8 cellular contexts compared by ENCODE assay signal in the genomic region with DNA sequence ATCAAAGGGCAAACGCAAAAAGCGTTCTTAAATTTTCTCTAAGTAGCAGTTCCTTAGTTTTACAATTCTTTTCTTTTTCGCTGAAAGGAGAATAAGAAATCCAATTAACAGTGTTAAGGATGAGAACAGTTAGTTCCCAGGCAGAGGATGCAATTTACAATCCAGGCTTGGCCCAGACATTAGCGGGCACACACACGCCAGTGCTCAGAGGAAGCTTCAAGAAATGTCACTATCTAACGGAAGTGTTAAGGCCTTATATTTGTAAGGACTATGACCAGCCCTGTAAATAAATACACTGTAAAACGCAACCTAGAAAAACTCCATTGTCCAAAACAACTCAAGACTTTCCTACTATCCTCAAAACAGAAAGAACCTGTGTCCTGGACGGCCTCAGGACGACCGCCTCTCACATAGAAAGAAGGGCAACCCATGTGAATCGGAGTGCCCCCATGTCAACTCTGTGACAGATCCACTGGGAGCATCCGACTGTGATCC. TPM values are rescaled to one million over a fixed set of nuclear protein-coding genes. Genes with fewer than 3 reads are reported as not detected.
A peak's percentile ranks its signal among the peaks of the same experiment; 100 is the strongest.
DNase-seq lines count a peak whose midpoint lies in the region; ATAC-seq, FAIRE-seq and TF ChIP-seq lines count a peak whose summit lies in the region.

No MANE protein-coding gene starts in this region.

- peak overlapping the region; percentile 92 for H3K4me3 Mint-ChIP-seq in endodermal cell
- H3K4me3 Mint-ChIP-seq in nephron progenitor cell, result peak overlapping the region; percentile 96

- intact Hi-C loops in PC-9 (cut with micrococcal nuclease; ENCODE audit: unreplicated experiment), result loop anchor here (5.0 kb wide), 1 partner anchor 54 kb away; no protein-coding TSS in a partner anchor

- H2AFZ ChIP-seq in PC-9, result peak overlapping the region; percentile 95

- H3K4me1 ChIP-seq in PC-9 (replicated peaks; ENCODE audit: insufficient read depth) (peaks cover 48% of the 10 kb centered on the region), endodermal cell (ENCODE audit: control insufficient read depth, insufficient read depth, low read length) (peaks cover 3% of the 10 kb centered on the region)

- H3K9me2 ChIP-seq in PC-9 (ENCODE audit: insufficient read depth), result no peaks in the 10 kb centered on the region

- 23 to 42% methylated on average over 7 to 12 of the region's 12 CpGs for WGBS in endodermal cell (ENCODE audit: insufficient coverage in 1 of 2, insufficient read length in 1 of 2), 2 experiments

- peak overlapping the region; percentile 72 for H3K9ac ChIP-seq in endodermal cell (ENCODE audit: extremely low read depth, low read length, poor library complexity, severe bottlenecking)

- H3K27me3 ChIP-seq in PC-9 (ENCODE audit: insufficient read depth, low read depth) (no peaks in the 10 kb centered on the region), endodermal cell (ENCODE audit: control insufficient read depth, insufficient read depth, low read length, poor library complexity, severe bottlenecking) (no peaks in the 10 kb centered on the region)

- CTCF ChIA-PET in PC-9 (lab: Charles Lee), result interaction anchor here (0.6 to 1.0 kb wide), 2 partner anchors 170 to 255 kb away, joined by 3 to 4 read pairs; a partner anchor contains a TSS

- H3K36me3 Mint-ChIP-seq in endodermal cell (ENCODE audit: low read depth) (no peaks in the 10 kb centered on the region), nephron progenitor cell (ENCODE audit: low read depth) (no peaks in the 10 kb centered on the region)

- DNase-seq in NCI-H2196 treated with DMSO at 0.1 percent for 48 hours (lab: John Stamatoyannopoulos, UW; ENCODE audit: unreplicated experiment), result peak; percentile 34
- DNase-seq in NCI-H2196 (lab: John Stamatoyannopoulos, UW; ENCODE audit: unreplicated experiment), result no peak
- no peak for DNase-seq in PC-9
- no peak for DNase-seq in endodermal cell
- DNase-seq in nephron progenitor cell, result no peak
- DNase-seq in GM19239 (ENCODE audit: insufficient read length, low spot score), result no peak

- H3K9me3 Mint-ChIP-seq in endodermal cell (no peaks in the 10 kb centered on the region), nephron progenitor cell (no peaks in the 10 kb centered on the region)

- H3K4me2 ChIP-seq in PC-9, result peak overlapping the region; percentile 93

- H3K4me1 Mint-ChIP-seq in endodermal cell (peaks cover 31% of the 10 kb centered on the region), nephron progenitor cell (peaks cover 44% of the 10 kb centered on the region)

- no peak for FAIRE-seq in GM19239 (lab: Jason Lieb, UNC)

- BruUV-seq in PC-9 (replicated peaks; lab: Mats Ljungman, UMichigan), result no TSS peak

- H3K27me3 Mint-ChIP-seq in endodermal cell (ENCODE audit: insufficient read depth) (no peaks in the 10 kb centered on the region), nephron progenitor cell (ENCODE audit: low read depth, poor library complexity) (no peaks in the 10 kb centered on the region)

- TF ChIP-seq CTCF in PC-9 (conservative IDR thresholded peaks at IDR 0.05) (no peak), endodermal cell (conservative IDR thresholded peaks at IDR 0.05) (no peak), nephron progenitor cell (IDR thresholded peaks at IDR 0.05) (no peak)

- H3K4me3 ChIP-seq in PC-9, result peak overlapping the region; percentile 73
- H3K4me3 ChIP-seq in endodermal cell (ENCODE audit: low read length), result peak overlapping the region; percentile 91

- H3K36me3 ChIP-seq in PC-9 (ENCODE audit: low read depth) (no peaks in the 10 kb centered on the region), endodermal cell (ENCODE audit: control insufficient read depth, insufficient read depth, low read length) (no peaks in the 10 kb centered on the region)

- H3K27ac Mint-ChIP-seq in endodermal cell, result peak overlapping the region; percentile 91
- peak overlapping the region; percentile 99 for H3K27ac Mint-ChIP-seq in nephron progenitor cell

- H3F3A ChIP-seq in PC-9 (ENCODE audit: insufficient read depth, low read depth), result peaks cover 22% of the 10 kb centered on the region

- H3K27ac ChIP-seq in PC-9 (peak overlapping the region; percentile 62), endodermal cell (ENCODE audit: low read depth, low read length) (no peak overlapping the region)

- ATAC-seq in GM21381 (IDR thresholded peaks at IDR 0.05; ENCODE audit: unreplicated experiment) (no peak), esophagus mucosa (no peak)

- POLR2A ChIA-PET in PC-9 (lab: Charles Lee; ENCODE audit: unreplicated experiment), result interaction anchor here (0.5 to 0.7 kb wide), 3 partner anchors 64 to 652 kb away, joined by 4 to 9 read pairs (median 4); no protein-coding TSS in a partner anchor

- H3K79me2 ChIP-seq in PC-9 (ENCODE audit: low read depth), result peaks cover 60% of the 10 kb centered on the region

- H3K9me3 ChIP-seq in PC-9 (ENCODE audit: insufficient read depth, low read depth) (no peaks in the 10 kb centered on the region), endodermal cell (ENCODE audit: control insufficient read depth, low read length) (no peaks in the 10 kb centered on the region)

- H4K20me1 ChIP-seq in PC-9 (ENCODE audit: insufficient read depth), result peaks cover 11% of the 10 kb centered on the region

RNA-seq across cellular contexts. Expression of a gene that starts 1.3 kb away (rescaled TPM):
- total RNA-seq in PC-9 (2021), result 67.9 and 71.0 TPM in 2 replicates
- 10 to 100 TPM; 61.9 to 70.5 TPM for total RNA-seq in endodermal cell
- 30.6 TPM for polyA plus RNA-seq in endodermal cell (2013, experiment 1 of 2)
- polyA plus RNA-seq in endodermal cell (2013, experiment 2 of 2), result 30.1 TPM
- total RNA-seq in esophagus mucosa, result 43.4 TPM
